In genomic region chr6:169837529-169838250, GRCh38 we compare ENCODE assay signal across 13 cellular contexts.
"Had no signal": no experiment of that assay in that cellular context is flagged by ENCODE, and none has a peak within 500 bp of the region (broad histone marks: within the 10 kb centered on the region; RNA-seq: fewer than 3 reads in every experiment).

No MANE protein-coding gene starts in this region.

- H3K4me1 ChIP-seq: tibial nerve had no signal

- H3K27ac ChIP-seq: brain microvascular endothelial cell, dorsolateral prefrontal cortex, esophagus squamous epithelium, tibial nerve, VCaP had no signal

- ATAC-seq: activated T-cell treated with anti-CD3 and anti-CD28 coated beads, Interleukin-2, amount 50 U/mL, for 4 hours had no signal

- H3K27me3 ChIP-seq: brain microvascular endothelial cell had no signal

- H3K36me3 ChIP-seq: brain microvascular endothelial cell, esophagus squamous epithelium, tibial nerve had no signal

- H3K9me3 ChIP-seq: esophagus squamous epithelium, tibial nerve had no signal

- DNase-seq: activated gamma-delta T cell; activated naive CD8-positive, alpha-beta T cell treated with anti-CD3 and anti-CD28 coated beads for 36 hours; activated T-cell treated with anti-CD3 and anti-CD28 coated beads, Interleukin-2, amount 50 U/mL, for 4 hours; brain microvascular endothelial cell; esophagus squamous epithelium; foreskin fibroblast; glutamatergic neuron; stimulated activated CD4-positive, alpha-beta T cell treated with anti-CD3 and anti-CD28 coated beads, Interleukin-15, amount 100 ng/mL, for 24 hours; stimulated activated CD4-positive, alpha-beta T cell treated with anti-CD3 and anti-CD28 coated beads, Interleukin-4, amount 100 ng/mL, for 4 hours; T-helper 9 cell had no signal

- H3K4me3 ChIP-seq: dorsolateral prefrontal cortex, esophagus squamous epithelium, tibial nerve had no signal
